Comparison of ENCODE assay signal across 21 cellular contexts in genomic region chr17:4440021-4440420, GRCh38. TPM values are rescaled to one million over a fixed set of nuclear protein-coding genes. Genes with fewer than 3 reads are reported as not detected.
DNase-seq lines count a peak whose midpoint lies in the region; ATAC-seq and TF ChIP-seq lines count a peak whose summit lies in the region.
"Had no signal": no experiment of that assay in that cellular context is flagged by ENCODE, and none has a peak within 500 bp of the region (broad histone marks: within the 10 kb centered on the region; RNA-seq: fewer than 3 reads in every experiment).

No MANE protein-coding gene starts in this region.

- DNase-seq in right cardiac atrium (no peak), Right ventricle myocardium superior (no peak), OCI-M1 (lab: John Stamatoyannopoulos, UW) (no peak)
- DNase-seq in stimulated activated CD4-positive, alpha-beta T cell treated with anti-CD3 and anti-CD28 coated beads, Interleukin-4, amount 100 ng/mL, for 4 hours: no peak
- DNase-seq: 8988T; ACHN; CD4-positive, CD25-positive, alpha-beta regulatory T cell; H9; HFFc6; NCI-H2029; NCI-H446 treated with DMSO at 0.1 percent for 48 hours; NCI-H526; RPMI8226 had no signal

- no peak overlapping the region for H3K4me3 Mint-ChIP-seq in nephron
- H3K4me3 Mint-ChIP-seq: CD4-positive, CD25-positive, alpha-beta regulatory T cell; GM23338; H9; HFFc6 had no signal

- no peaks in the 10 kb centered on the region for H3K9me3 Mint-ChIP-seq in nephron
- H3K9me3 Mint-ChIP-seq: GM23338, H9, HFFc6 had no signal

- peak overlapping the region in 2 of 3 experiments; percentile 90 to 96 for H3K27ac Mint-ChIP-seq in nephron
- H3K27ac Mint-ChIP-seq: CD4-positive, CD25-positive, alpha-beta regulatory T cell; GM23338; H9; HFFc6; IgD-negative memory B cell had no signal

- H3K4me3 ChIP-seq in right cardiac atrium (ENCODE audit: low read length): no peak overlapping the region
- H3K4me3 ChIP-seq: GM23338 had no signal

- H3K36me3 Mint-ChIP-seq in nephron (ENCODE audit: low read depth): no peaks in the 10 kb centered on the region
- H3K36me3 Mint-ChIP-seq: CD4-positive, CD25-positive, alpha-beta regulatory T cell; IgD-negative memory B cell had no signal

- H3K27me3 ChIP-seq in right cardiac atrium (ENCODE audit: control insufficient read depth, insufficient read depth): no peaks in the 10 kb centered on the region

- no peaks in the 10 kb centered on the region for H3K4me1 ChIP-seq in right cardiac atrium (ENCODE audit: control insufficient read depth, insufficient read depth, low read length)

- no peak for TF ChIP-seq CTCF in VCaP (conservative IDR thresholded peaks at IDR 0.05)
- no peak for TF ChIP-seq CTCF in nephron (IDR thresholded peaks at IDR 0.05; ENCODE audit: unreplicated experiment in 3 of 3)

- intact Hi-C loops in right cardiac atrium (cut with DNase I): no loop called here
- intact Hi-C loops in Right ventricle myocardium superior (cut with DNase I): no loop called here

- WGBS in right cardiac atrium: 75% methylated on average over 8 of the region's 8 CpGs

- no peaks in the 10 kb centered on the region for H3K9me3 ChIP-seq in right cardiac atrium (ENCODE audit: control insufficient read depth, low read length)
- H3K9me3 ChIP-seq: BE2C had no signal

- ATAC-seq in right cardiac atrium: peak; percentile 20 to 23
- ATAC-seq in Right ventricle myocardium superior (ENCODE audit: poor library complexity): no peak
- ATAC-seq in GM21367 (IDR thresholded peaks at IDR 0.05; ENCODE audit: unreplicated experiment): no peak
- ATAC-seq: GM23338 had no signal

- H3K4me1 Mint-ChIP-seq in nephron: peaks cover 21% of the 10 kb centered on the region
- H3K4me1 Mint-ChIP-seq: GM23338 had no signal

- H3K27me3 Mint-ChIP-seq in nephron (ENCODE audit: low read depth): peaks cover 17% of the 10 kb centered on the region
- H3K27me3 Mint-ChIP-seq: CD4-positive, CD25-positive, alpha-beta regulatory T cell had no signal

- no peak overlapping the region for H3K27ac ChIP-seq in right cardiac atrium (ENCODE audit: low read length)
- peak overlapping the region; percentile 24; the same call in 1 of the 2 replicates for H3K27ac ChIP-seq in VCaP

RNA-seq across cellular contexts. Expression of gene SPNS3, which starts 6.3 kb away (rescaled TPM):
- total RNA-seq in right cardiac atrium: under 1 TPM in 2 of 4 donors, not detected in 2; 0.29 to 0.45 TPM
- 0.23 TPM for polyA plus RNA-seq in right cardiac atrium
- total RNA-seq in Right ventricle myocardium superior: 0.24 TPM
- total RNA-seq: GM23338, H9, HFFc6, SK-MEL-5 had no signal
- polyA plus RNA-seq: GM23338 had no signal

RNA-seq across cellular contexts. Expression of gene SPNS2, which starts 58.7 kb away (rescaled TPM):
- total RNA-seq in right cardiac atrium (10 to 100 TPM in 2 of 4 donors, 1 to 10 TPM in 2; 9.6 to 12.7 (median 10.3) TPM), Right ventricle myocardium superior (10.4 TPM)
- 16.2 TPM for polyA plus RNA-seq in right cardiac atrium
- total RNA-seq: Daoy, HFFc6 had no signal
- polyA plus RNA-seq: CD4-positive, CD25-positive, alpha-beta regulatory T cell; IgD-negative memory B cell had no signal

Comparison
In these comparisons a context has a peak if more than half of its experiments do, and no peak if none do; other contexts are left out.
1. ATAC-seq: peak in right cardiac atrium (2 of 2); none in Right ventricle myocardium superior (single experiment) and GM21367 (single experiment).